Comparison of ENCODE assay signal across 8 cellular contexts in genomic region chr11:7020183-7020917, GRCh38. TPM values are rescaled to one million over a fixed set of nuclear protein-coding genes. Genes with fewer than 3 reads are reported as not detected.
DNase-seq lines count a peak whose midpoint lies in the region; ATAC-seq and TF ChIP-seq lines count a peak whose summit lies in the region.

Gene NLRP14, plus strand, starts transcription at chr11:7020479. Its CDS starts 18,108 bp downstream, at chr11:7038587.
Gene ZNF214, minus strand, starts transcription at chr11:7020346. Its CDS starts 17,511 bp downstream, at chr11:7002835.

- no peak within 1 kb of the TSS for H3K27ac Mint-ChIP-seq in activated naive CD4-positive, alpha-beta T cell treated with anti-CD3 and anti-CD28 coated beads, Interleukin-2, amount 10 ng/mL, durations not matched to agents 7 days and 5 days

- no peaks in the 10 kb centered on the region for H3K9me3 Mint-ChIP-seq in activated naive CD4-positive, alpha-beta T cell treated with anti-CD3 and anti-CD28 coated beads, Interleukin-2, amount 10 ng/mL, durations not matched to agents 7 days and 5 days

- TF ChIP-seq CTCF in thyroid gland (IDR thresholded peaks at IDR 0.05): no peak

- no peaks in the 10 kb centered on the region for H3K36me3 ChIP-seq in thyroid gland

- intact Hi-C loops in thyroid gland (cut with DNase I): no loop called here

- H3K27me3 Mint-ChIP-seq in activated naive CD4-positive, alpha-beta T cell treated with anti-CD3 and anti-CD28 coated beads, Interleukin-2, amount 10 ng/mL, durations not matched to agents 7 days and 5 days: peaks cover 31% of the 10 kb centered on the region

- H3K36me3 Mint-ChIP-seq in activated naive CD4-positive, alpha-beta T cell treated with anti-CD3 and anti-CD28 coated beads, Interleukin-2, amount 10 ng/mL, durations not matched to agents 7 days and 5 days: no peaks in the 10 kb centered on the region

- TF ChIP-seq POLR2A in thyroid gland (IDR thresholded peaks at IDR 0.05): peak in 1 of 2 donors; percentile 24

- WGBS in thyroid gland, 2 donors: 3 to 4% methylated on average over 25 to 41 of the region's 47 CpGs

- CTCF ChIA-PET in activated naive CD4-positive, alpha-beta T cell treated with anti-CD3 and anti-CD28 coated beads, Interleukin-2, amount 10 ng/mL, durations not matched to agents 7 days and 5 days (lab: Charles Lee): no interaction called here

- H3K9me3 ChIP-seq in thyroid gland: no peaks in the 10 kb centered on the region

- peaks cover 3 to 6% of the 10 kb centered on the region in 2 donors for H3K4me1 ChIP-seq in thyroid gland

- peak within 1 kb of the TSS; percentile 36 for H3K4me3 Mint-ChIP-seq in activated naive CD4-positive, alpha-beta T cell treated with anti-CD3 and anti-CD28 coated beads, Interleukin-2, amount 10 ng/mL, durations not matched to agents 7 days and 5 days

- peak within 1 kb of the TSS; percentile 53 to 89 (median 62) for H3K4me3 ChIP-seq in thyroid gland (replicated peaks in 1 of 3)

- DNase-seq in activated naive CD4-positive, alpha-beta T cell treated with anti-CD3 and anti-CD28 coated beads, Interleukin-2, amount 10 ng/mL, durations not matched to agents 7 days and 5 days: no peak
- DNase-seq in activated naive CD4-positive, alpha-beta T cell treated with Interleukin-2 at 50 U/mL for 16 hours: no peak
- DNase-seq in LHCN-M2 (ENCODE audit: low read depth): peak; percentile 90
- peak; percentile 43 to 83 for DNase-seq in SW 1271 (lab: John Stamatoyannopoulos, UW)
- peak; percentile 39 for DNase-seq in epithelial cell of prostate (ENCODE audit: low read depth, low spot score)
- DNase-seq in medulla oblongata (ENCODE audit: extremely low spot score): peak; percentile 92
- peak; percentile 95 to 96 for DNase-seq in thyroid gland

- no peaks in the 10 kb centered on the region for H3K27me3 ChIP-seq in thyroid gland

- ATAC-seq in GM19324 (IDR thresholded peaks at IDR 0.05; ENCODE audit: low FRiP score, unreplicated experiment): no peak

- H3K4me1 Mint-ChIP-seq in activated naive CD4-positive, alpha-beta T cell treated with anti-CD3 and anti-CD28 coated beads, Interleukin-2, amount 10 ng/mL, durations not matched to agents 7 days and 5 days: peaks cover 3% of the 10 kb centered on the region

- H3K27ac ChIP-seq in epithelial cell of prostate (peak within 1 kb of the TSS; percentile 34), thyroid gland (peak within 1 kb of the TSS; percentile 11 to 62 (median 32))

RNA-seq across cellular contexts. Expression of gene NLRP14, which starts in this region (rescaled TPM):
- total RNA-seq in LHCN-M2 (2014; rRNA removed) (not detected in 2 replicates), thyroid gland (under 1 TPM in 2 of 4 donors, not detected in 2; 0.11 to 0.15 TPM)
- polyA plus RNA-seq in LHCN-M2 (2012): not detected

RNA-seq across cellular contexts. Expression of gene ZNF214, which starts in this region (rescaled TPM):
- total RNA-seq in LHCN-M2 (2014; rRNA removed): 1.1 and 1.5 TPM in 2 replicates
- 0.43 TPM for polyA plus RNA-seq in LHCN-M2 (2012)
- total RNA-seq in thyroid gland: 1 to 10 TPM; 5.1 to 8.1 (median 6.7) TPM

Comparison
In these comparisons a context has a peak if more than half of its experiments do, and no peak if none do; other contexts are left out.
1. DNase-seq: peak in LHCN-M2 (single experiment), SW 1271 (2 of 2), epithelial cell of prostate (single experiment), medulla oblongata (single experiment) and thyroid gland (2 of 2); none in activated naive CD4-positive, alpha-beta T cell treated with anti-CD3 and anti-CD28 coated beads, Interleukin-2, amount 10 ng/mL, durations not matched to agents 7 days and 5 days (single experiment) and activated naive CD4-positive, alpha-beta T cell treated with Interleukin-2 at 50 U/mL for 16 hours (single experiment).